Comparison of ENCODE assay signal across 1 cellular context in the genomic region with DNA sequence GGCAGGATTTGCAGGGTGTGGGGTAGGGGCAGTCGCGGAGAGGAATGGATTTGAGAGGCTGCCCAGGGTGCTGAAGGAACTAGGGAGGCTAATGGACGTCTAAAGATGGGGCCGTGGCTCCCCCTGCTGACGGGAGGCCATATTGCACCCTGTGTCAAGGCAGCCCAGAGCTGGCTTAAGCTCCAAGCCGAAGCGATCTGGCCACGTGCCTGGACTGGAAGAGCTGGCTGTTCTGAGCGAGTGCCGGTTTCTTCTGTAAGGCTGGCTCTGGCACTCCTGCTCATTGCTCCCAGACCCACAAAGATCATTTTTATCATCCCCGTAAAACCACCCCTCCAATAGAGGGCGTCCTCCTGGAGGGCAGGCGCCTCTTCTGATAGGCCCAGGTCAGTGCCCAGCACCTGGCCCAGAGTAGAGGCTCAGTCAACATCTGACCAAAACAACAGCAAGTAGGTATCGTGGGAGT.
TF ChIP-seq lines count a peak whose summit lies in the region.

No MANE protein-coding gene starts in this region.

TF ChIP-seq in HCT116, 20 proteins besides CTCF, POLR2A, EP300 and RAD21 (continued from another document):
- TF ChIP-seq POLR2AphosphoS5 (IDR thresholded peaks at IDR 0.05; ENCODE audit: low read depth, low read length), result no peak
- TF ChIP-seq CBX3 (IDR thresholded peaks at IDR 0.05; ENCODE audit: low read depth), result no peak
TF ChIP-seq in HCT116: peak in this region for 0.
